8 cellular contexts compared by ENCODE assay signal in genomic region chr6:33205172-33206026, GRCh38. TPM values are rescaled to one million over a fixed set of nuclear protein-coding genes. Genes with fewer than 3 reads are reported as not detected.
DNase-seq lines count a peak whose midpoint lies in the region; ATAC-seq lines count a peak whose summit lies in the region.

No MANE protein-coding gene starts in this region.

- intact Hi-C loops in activated CD4-positive, alpha-beta T cell treated with anti-CD3 and anti-CD28 coated beads for 36 hours (cut with DNase I, micrococcal nuclease) = loop anchor here (1.0 to 10.0 kb wide), 13 partner anchors 23 to 1541 kb away; partner anchors contain the start of genes CUTA (in 2 of the 2), BRD2 (in 1 of the 2), C6orf47 (in 1 of the 2) and CLIC1 (in 1 of the 2)
- intact Hi-C loops in dendritic cell treated with granulocyte-macrophage colony-stimulating factor and Interleukin-4, amounts not matched to agents 40 ng/mL and 50 ng/mL, for 4 days (cut with micrococcal nuclease) = no loop called here

- POLR2A ChIA-PET in activated CD4-positive, alpha-beta T cell treated with anti-CD3 and anti-CD28 coated beads for 36 hours (lab: Charles Lee) = interaction anchor here (0.6 to 2.4 kb wide), 7 partner anchors 44 to 365 kb away, joined by 3 to 19 read pairs (median 3); partner anchors contain the start of gene PSMB8

- peak; percentile 81 for DNase-seq in activated CD4-positive, alpha-beta T cell treated with anti-CD3 and anti-CD28 coated beads for 36 hours
- DNase-seq in activated CD4-positive, alpha-beta T cell treated with anti-CD3 and anti-CD28 coated beads, Interleukin-2, amount 50 U/mL, for 1 hour = no peak
- peak; percentile 83 for DNase-seq in RPMI7951 (ENCODE audit: low read depth)
- DNase-seq in natural killer cell treated with Interleukin-12 subunit alpha and Interleukin-12 subunit beta and Interleukin-15 and Interleukin-18, amount 100 ng/mL, for 72 hours (ENCODE audit: low spot score) = no peak

- peak overlapping the region; percentile 96 for H3K27ac Mint-ChIP-seq in activated CD4-positive, alpha-beta T cell treated with anti-CD3 and anti-CD28 coated beads for 36 hours
- H3K27ac Mint-ChIP-seq in dendritic cell treated with granulocyte-macrophage colony-stimulating factor and Interleukin-4, amounts not matched to agents 40 ng/mL and 50 ng/mL, for 4 days = peak overlapping the region; percentile 70
- H3K27ac Mint-ChIP-seq in natural killer cell treated with Interleukin-12 subunit alpha and Interleukin-12 subunit beta and Interleukin-15 and Interleukin-18, amount 100 ng/mL, for 72 hours = peak overlapping the region; percentile 88 to 98

- CTCF ChIA-PET in activated CD4-positive, alpha-beta T cell treated with anti-CD3 and anti-CD28 coated beads for 36 hours (lab: Charles Lee) = interaction anchor here (0.5 to 1.7 kb wide), 6 partner anchors 40 to 1468 kb away, joined by 3 to 8 read pairs (median 4); no protein-coding TSS in a partner anchor

- H3K36me3 Mint-ChIP-seq in activated CD4-positive, alpha-beta T cell treated with anti-CD3 and anti-CD28 coated beads for 36 hours (ENCODE audit: low read depth) = peaks cover 49% of the 10 kb centered on the region
- H3K36me3 Mint-ChIP-seq in dendritic cell treated with granulocyte-macrophage colony-stimulating factor and Interleukin-4, amounts not matched to agents 40 ng/mL and 50 ng/mL, for 4 days (ENCODE audit: low read depth) = peaks cover 73% of the 10 kb centered on the region
- peaks cover 25% of the 10 kb centered on the region for H3K36me3 Mint-ChIP-seq in natural killer cell treated with Interleukin-12 subunit alpha and Interleukin-12 subunit beta and Interleukin-15 and Interleukin-18, amount 100 ng/mL, for 72 hours

- no peaks in the 10 kb centered on the region for H3K9me3 Mint-ChIP-seq in activated CD4-positive, alpha-beta T cell treated with anti-CD3 and anti-CD28 coated beads for 36 hours (ENCODE audit: low read depth)
- H3K9me3 Mint-ChIP-seq in dendritic cell treated with granulocyte-macrophage colony-stimulating factor and Interleukin-4, amounts not matched to agents 40 ng/mL and 50 ng/mL, for 4 days = no peaks in the 10 kb centered on the region
- H3K9me3 Mint-ChIP-seq in natural killer cell treated with Interleukin-12 subunit alpha and Interleukin-12 subunit beta and Interleukin-15 and Interleukin-18, amount 100 ng/mL, for 72 hours = no peaks in the 10 kb centered on the region

- H3K27me3 Mint-ChIP-seq in activated CD4-positive, alpha-beta T cell treated with anti-CD3 and anti-CD28 coated beads for 36 hours = no peaks in the 10 kb centered on the region
- H3K27me3 Mint-ChIP-seq in dendritic cell treated with granulocyte-macrophage colony-stimulating factor and Interleukin-4, amounts not matched to agents 40 ng/mL and 50 ng/mL, for 4 days = peaks cover 5% of the 10 kb centered on the region
- H3K27me3 Mint-ChIP-seq in natural killer cell treated with Interleukin-12 subunit alpha and Interleukin-12 subunit beta and Interleukin-15 and Interleukin-18, amount 100 ng/mL, for 72 hours = peaks cover 0 to 3% of the 10 kb centered on the region in 2 donors

- H3K4me3 Mint-ChIP-seq in activated CD4-positive, alpha-beta T cell treated with anti-CD3 and anti-CD28 coated beads for 36 hours = peak overlapping the region; percentile 77
- peak overlapping the region; percentile 81 for H3K4me3 Mint-ChIP-seq in dendritic cell treated with granulocyte-macrophage colony-stimulating factor and Interleukin-4, amounts not matched to agents 40 ng/mL and 50 ng/mL, for 4 days
- H3K4me3 Mint-ChIP-seq in natural killer cell treated with Interleukin-12 subunit alpha and Interleukin-12 subunit beta and Interleukin-15 and Interleukin-18, amount 100 ng/mL, for 72 hours = peak overlapping the region; percentile 100

- H3K4me1 Mint-ChIP-seq in activated CD4-positive, alpha-beta T cell treated with anti-CD3 and anti-CD28 coated beads for 36 hours = peaks cover 68% of the 10 kb centered on the region
- H3K4me1 Mint-ChIP-seq in dendritic cell treated with granulocyte-macrophage colony-stimulating factor and Interleukin-4, amounts not matched to agents 40 ng/mL and 50 ng/mL, for 4 days (ENCODE audit: low read depth) = peaks cover 84% of the 10 kb centered on the region
- peaks cover 65 to 69% of the 10 kb centered on the region in 2 donors for H3K4me1 Mint-ChIP-seq in natural killer cell treated with Interleukin-12 subunit alpha and Interleukin-12 subunit beta and Interleukin-15 and Interleukin-18, amount 100 ng/mL, for 72 hours (ENCODE audit: low read depth in 2 of 2)

- ATAC-seq in activated CD4-positive, alpha-beta T cell treated with anti-CD3 and anti-CD28 coated beads for 36 hours = peak; percentile 57
- ATAC-seq in natural killer cell treated with Interleukin-12 subunit alpha and Interleukin-12 subunit beta and Interleukin-15 and Interleukin-18, amount 100 ng/mL, for 72 hours = no peak
- ATAC-seq in HG03469 (IDR thresholded peaks at IDR 0.05; ENCODE audit: unreplicated experiment) = no peak
- no peak for ATAC-seq in HG02840 (IDR thresholded peaks at IDR 0.05; ENCODE audit: low FRiP score, unreplicated experiment)
- no peak for ATAC-seq in GM19035 (IDR thresholded peaks at IDR 0.05; ENCODE audit: unreplicated experiment)

RNA-seq across cellular contexts. Expression of gene HSD17B8, which starts 0.9 kb away (rescaled TPM):
- 10 to 100 TPM; 23.4 to 33.2 TPM for total RNA-seq in activated CD4-positive, alpha-beta T cell treated with anti-CD3 and anti-CD28 coated beads for 36 hours
- total RNA-seq in RPMI7951 (2014; rRNA removed; shearing (Covaris generic)) = 3.2 and 3.4 TPM in 2 replicates
- total RNA-seq in natural killer cell treated with Interleukin-12 subunit alpha and Interleukin-12 subunit beta and Interleukin-15 and Interleukin-18, amount 100 ng/mL, for 72 hours = 1 to 10 TPM; 3.3 to 6.2 TPM

RNA-seq across cellular contexts. Expression of gene RING1, which starts 2.9 kb away (rescaled TPM):
- total RNA-seq in activated CD4-positive, alpha-beta T cell treated with anti-CD3 and anti-CD28 coated beads for 36 hours = 10 to 100 TPM; 28.3 to 39.3 TPM
- 26.6 and 30.0 TPM in 2 replicates for total RNA-seq in RPMI7951 (2014; rRNA removed; shearing (Covaris generic))
- total RNA-seq in natural killer cell treated with Interleukin-12 subunit alpha and Interleukin-12 subunit beta and Interleukin-15 and Interleukin-18, amount 100 ng/mL, for 72 hours = 10 to 100 TPM; 31.1 to 35.5 TPM

RNA-seq across cellular contexts. Expression of gene SLC39A7, which starts 4.7 kb away (rescaled TPM):
- 10 to 100 TPM; 33.0 to 41.8 TPM for total RNA-seq in activated CD4-positive, alpha-beta T cell treated with anti-CD3 and anti-CD28 coated beads for 36 hours
- total RNA-seq in RPMI7951 (2014; rRNA removed; shearing (Covaris generic)) = 58.0 and 77.2 TPM in 2 replicates
- 100 to 1,000 TPM in 1 of 2 donors, 10 to 100 TPM in 1; 91.5 to 102 TPM for total RNA-seq in natural killer cell treated with Interleukin-12 subunit alpha and Interleukin-12 subunit beta and Interleukin-15 and Interleukin-18, amount 100 ng/mL, for 72 hours

RNA-seq across cellular contexts. Expression of gene RXRB, which starts 4.9 kb away (rescaled TPM):
- 10 to 100 TPM; 41.0 to 45.4 TPM for total RNA-seq in activated CD4-positive, alpha-beta T cell treated with anti-CD3 and anti-CD28 coated beads for 36 hours
- total RNA-seq in RPMI7951 (2014; rRNA removed; shearing (Covaris generic)) = 14.4 and 15.4 TPM in 2 replicates
- total RNA-seq in natural killer cell treated with Interleukin-12 subunit alpha and Interleukin-12 subunit beta and Interleukin-15 and Interleukin-18, amount 100 ng/mL, for 72 hours = 10 to 100 TPM; 43.9 to 50.4 TPM

RNA-seq across cellular contexts. Expression of gene COL11A2, which starts 13.1 kb away (rescaled TPM):
- 1 to 10 TPM; 1.9 to 2.0 TPM for total RNA-seq in activated CD4-positive, alpha-beta T cell treated with anti-CD3 and anti-CD28 coated beads for 36 hours
- 0.12 TPM in 1 of 2 replicates, not detected in the other for total RNA-seq in RPMI7951 (2014; rRNA removed; shearing (Covaris generic))
- total RNA-seq in natural killer cell treated with Interleukin-12 subunit alpha and Interleukin-12 subunit beta and Interleukin-15 and Interleukin-18, amount 100 ng/mL, for 72 hours = 1 to 10 TPM; 1.1 to 1.3 TPM

Comparison
In these comparisons a context has a peak if more than half of its experiments do, and no peak if none do; other contexts are left out.
1. DNase-seq: peak in activated CD4-positive, alpha-beta T cell treated with anti-CD3 and anti-CD28 coated beads for 36 hours (single experiment) and RPMI7951 (single experiment); none in activated CD4-positive, alpha-beta T cell treated with anti-CD3 and anti-CD28 coated beads, Interleukin-2, amount 50 U/mL, for 1 hour (single experiment) and natural killer cell treated with Interleukin-12 subunit alpha and Interleukin-12 subunit beta and Interleukin-15 and Interleukin-18, amount 100 ng/mL, for 72 hours (single experiment).
2. Peak in every context shown above with its lines, with median percentiles within 50 percentile points of each other: H3K27ac Mint-ChIP-seq and H3K4me3 Mint-ChIP-seq.